25 cellular contexts compared by ENCODE assay signal in the genomic region with DNA sequence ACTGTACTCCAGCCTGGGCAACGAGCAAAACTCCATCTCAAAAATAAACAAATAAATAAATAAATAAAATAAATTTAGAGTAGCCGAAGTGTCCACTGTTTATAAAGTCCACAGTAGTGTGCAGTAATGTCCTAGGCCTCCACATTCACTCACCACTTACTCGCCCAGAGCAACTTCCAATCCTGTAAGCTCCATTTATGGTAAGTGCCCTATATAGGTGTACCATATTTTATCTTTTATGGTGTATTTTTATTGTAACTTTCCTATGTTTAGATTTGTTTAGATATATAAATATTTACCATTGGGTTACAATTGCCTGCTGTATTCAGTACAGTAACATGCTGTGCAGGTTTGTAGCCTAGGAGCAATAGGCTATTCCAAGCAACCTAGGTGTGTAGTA. TPM values are rescaled to one million over a fixed set of nuclear protein-coding genes. Genes with fewer than 3 reads are reported as not detected.
"Had no signal": no experiment of that assay in that cellular context is flagged by ENCODE, and none has a peak within 500 bp of the region (broad histone marks: within the 10 kb centered on the region; RNA-seq: fewer than 3 reads in every experiment).

No MANE protein-coding gene starts in this region.

- H3K27ac ChIP-seq: neutrophil, pancreas, prostate gland, right lobe of liver, sigmoid colon, stomach, thoracic aorta, thyroid gland, tibial nerve, upper lobe of left lung, vagina had no signal

- H3K4me3 ChIP-seq: pancreas, prostate gland, right lobe of liver, sigmoid colon, stomach, thoracic aorta, thyroid gland, tibial nerve, upper lobe of left lung, vagina had no signal

- ATAC-seq: naive thymus-derived CD8-positive, alpha-beta T cell; natural killer cell treated with Interleukin-12 subunit alpha and Interleukin-12 subunit beta and Interleukin-15 and Interleukin-18, amount 100 ng/mL, for 72 hours; pancreas; right cardiac atrium; right lobe of liver; stimulated activated effector memory CD8-positive, alpha-beta T cell treated with anti-CD3 and anti-CD28 coated beads, Interleukin-12 subunit alpha, Interleukin-12 subunit beta, amount 100 ng/mL, for 72 hours; stimulated activated naive B cell treated with anti-CD40 and anti-IgM and Interleukin-4, amounts not matched to agents 10 μg/mL and 1 μg/mL and 100 μg/mL, for 72 hours had no signal

- H3K4me1 ChIP-seq: pancreas, prostate gland, right lobe of liver, sigmoid colon, stomach, thyroid gland, tibial nerve, upper lobe of left lung, vagina had no signal

- H3K36me3 ChIP-seq: neutrophil, pancreas, prostate gland, right lobe of liver, sigmoid colon, stomach, thoracic aorta, thyroid gland, tibial nerve, upper lobe of left lung, vagina had no signal

- DNase-seq: naive thymus-derived CD8-positive, alpha-beta T cell; nephron progenitor cell; nucleus accumbens; pancreas; right cardiac atrium; right lobe of liver; sigmoid colon; small intestine; stimulated activated CD4-positive, alpha-beta T cell treated with anti-CD3 and anti-CD28 coated beads, Interleukin-15, amount 100 ng/mL, for 24 hours; stimulated activated CD4-positive, alpha-beta T cell treated with anti-CD3 and anti-CD28 coated beads, Interleukin-2, amount 100 ng/mL, for 24 hours; stimulated activated CD4-positive, alpha-beta T cell treated with anti-CD3 and anti-CD28 coated beads, Interleukin-2, amount 100 ng/mL, for 48 hours; stimulated activated CD4-positive, alpha-beta T cell treated with anti-CD3 and anti-CD28 coated beads, Interleukin-4, amount 100 ng/mL, for 24 hours; stimulated activated naive B cell treated with anti-CD40 and anti-IgM and Interleukin-4, amounts not matched to agents 10 μg/mL and 1 μg/mL and 100 μg/mL, for 72 hours; stimulated activated naive CD4-positive, alpha-beta T cell treated with Interleukin-2 at 50 U/mL for 16 hours; stomach; thyroid gland; upper lobe of left lung had no signal

- H3K9me3 ChIP-seq: neutrophil, pancreas, prostate gland, right lobe of liver, stomach, thoracic aorta, thyroid gland, tibial nerve, upper lobe of left lung, vagina had no signal

- H3K27me3 ChIP-seq: neutrophil, pancreas, right lobe of liver, sigmoid colon, stomach, thyroid gland, tibial nerve, upper lobe of left lung, vagina had no signal

RNA-seq across cellular contexts. Expression of a gene that starts 37.9 kb away (rescaled TPM):
- total RNA-seq: naive thymus-derived CD8-positive, alpha-beta T cell; natural killer cell treated with Interleukin-12 subunit alpha and Interleukin-12 subunit beta and Interleukin-15 and Interleukin-18, amount 100 ng/mL, for 72 hours; neural crest cell had no signal
- polyA plus RNA-seq: naive thymus-derived CD8-positive, alpha-beta T cell had no signal
